19 cellular contexts compared by ENCODE assay signal in genomic region chr16:87679593-87680271, GRCh38.
"Had no signal": no experiment of that assay in that cellular context is flagged by ENCODE, and none has a peak within 500 bp of the region (broad histone marks: within the 10 kb centered on the region; RNA-seq: fewer than 3 reads in every experiment).

No MANE protein-coding gene starts in this region.

- H3K4me3 ChIP-seq: esophagus muscularis mucosa, gastroesophageal sphincter, neural progenitor cell, pancreas, stomach, thoracic aorta, uterus had no signal

- H3K9me3 ChIP-seq: esophagus muscularis mucosa, gastroesophageal sphincter, pancreas, stomach, thoracic aorta, uterus had no signal

- H3K27ac ChIP-seq: esophagus muscularis mucosa, gastroesophageal sphincter, neural progenitor cell, pancreas, stomach, thoracic aorta, uterus had no signal

- H3K9ac ChIP-seq: neural progenitor cell had no signal

- H3K27me3 ChIP-seq: neural progenitor cell, pancreas, uterus had no signal

- ATAC-seq: gastroesophageal sphincter; left ventricle myocardium superior; naive thymus-derived CD8-positive, alpha-beta T cell; pancreas; right cardiac atrium had no signal

- H3K4me2 ChIP-seq: neural progenitor cell had no signal

- H2AFZ ChIP-seq: neural progenitor cell had no signal

- H3K4me1 ChIP-seq: gastroesophageal sphincter, pancreas, stomach, uterus had no signal

- H3K36me3 ChIP-seq: esophagus muscularis mucosa, gastroesophageal sphincter, neural progenitor cell, pancreas, stomach, thoracic aorta, uterus had no signal

- DNase-seq: effector memory CD4-positive, alpha-beta T cell; glutamatergic neuron; immature natural killer cell; left ventricle myocardium superior; mesendoderm; naive thymus-derived CD8-positive, alpha-beta T cell; occipital lobe; pancreas; right cardiac atrium; small intestine; stimulated activated CD4-positive, alpha-beta T cell treated with anti-CD3 and anti-CD28 coated beads, Interleukin-12 subunit alpha, Interleukin-12 subunit beta, amount 100 ng/mL, for 4 hours; stimulated activated CD4-positive, alpha-beta T cell treated with anti-CD3 and anti-CD28 coated beads, Interleukin-2, amount 100 ng/mL, for 48 hours; stomach; trophoblast cell; uterus had no signal
